ENCODE assay signal across 8 cellular contexts in genomic region chr13:49214917-49215376, GRCh38. TPM values are rescaled to one million over a fixed set of nuclear protein-coding genes. Genes with fewer than 3 reads are reported as not detected.
DNase-seq lines count a peak whose midpoint lies in the region; ATAC-seq and TF ChIP-seq lines count a peak whose summit lies in the region.

No MANE protein-coding gene starts in this region.

- peak; percentile 46 for DNase-seq in COLO829 (ENCODE audit: low spot score)
- DNase-seq in NB4 (ENCODE audit: low read depth): peak; percentile 99
- peak; percentile 41 to 48 for DNase-seq in activated T-cell treated with anti-CD3 and anti-CD28 coated beads, Interleukin-2, amount 50 U/mL, for 48 hours
- DNase-seq in left lobe of liver (ENCODE audit: low spot score): peak; percentile 67
- no peak for DNase-seq in putamen (ENCODE audit: low spot score)
- no peak for DNase-seq in NCI-H82 (lab: John Stamatoyannopoulos, UW)

- TF ChIP-seq CTCF in NB4 (IDR thresholded peaks at IDR 0.05; ENCODE audit: low read depth, low read length): no peak

- peak; percentile 32 for TF ChIP-seq POLR2A in NB4 (IDR thresholded peaks at IDR 0.05; ENCODE audit: extremely low read depth, insufficient read length)

- H3K4me3 ChIP-seq in NB4 (ENCODE audit: low read depth, low read length): peak overlapping the region; percentile 46

- ATAC-seq in GM21381 (IDR thresholded peaks at IDR 0.05; ENCODE audit: unreplicated experiment): peak; percentile 62
- ATAC-seq in left lobe of liver: peak; percentile 77
- no peak for ATAC-seq in GM18858 (IDR thresholded peaks at IDR 0.05; ENCODE audit: unreplicated experiment)

RNA-seq across cellular contexts. Expression of gene MLNR, which starts 5.2 kb away (rescaled TPM):
- not detected for total RNA-seq in left lobe of liver

RNA-seq across cellular contexts. Expression of gene CDADC1, which starts 32.8 kb away (rescaled TPM):
- total RNA-seq in left lobe of liver: 8.3 TPM

Comparison
In these comparisons a context has a peak if more than half of its experiments do, and no peak if none do; other contexts are left out.
1. DNase-seq: peak in COLO829 (single experiment), NB4 (single experiment), activated T-cell treated with anti-CD3 and anti-CD28 coated beads, Interleukin-2, amount 50 U/mL, for 48 hours (2 of 2) and left lobe of liver (single experiment); none in putamen (single experiment) and NCI-H82 (single experiment).